8 cellular contexts compared by ENCODE assay signal in the genomic region with DNA sequence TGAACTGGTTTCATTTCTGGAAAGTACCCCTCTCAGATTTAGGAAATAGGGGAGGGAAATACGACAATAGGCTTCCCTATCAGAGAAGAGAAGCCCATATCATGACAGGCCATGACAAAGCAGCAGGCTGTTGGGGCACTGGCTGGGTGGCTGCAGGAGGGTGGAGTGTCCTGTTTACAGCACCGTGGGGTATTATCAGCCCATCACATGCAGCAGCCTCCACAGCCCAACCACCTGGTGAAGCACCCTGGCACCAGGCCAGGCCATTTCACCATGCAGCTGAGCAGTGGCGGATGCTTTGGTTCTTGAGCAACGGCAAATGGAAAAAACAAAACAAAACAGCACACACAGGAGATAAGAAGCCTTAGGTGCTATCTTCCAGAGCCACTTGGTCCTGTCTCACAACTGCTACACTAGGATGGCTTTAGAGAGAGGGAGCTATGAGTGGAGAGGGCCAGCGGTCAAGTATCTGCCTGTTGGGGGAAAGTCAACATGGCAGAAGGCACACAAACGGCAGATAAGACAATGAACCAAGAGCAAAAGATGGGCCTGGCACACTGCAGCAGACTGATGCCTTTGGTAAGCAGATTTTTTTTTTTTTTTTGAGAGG. TPM values are rescaled to one million over a fixed set of nuclear protein-coding genes. Genes with fewer than 3 reads are reported as not detected.
DNase-seq lines count a peak whose midpoint lies in the region; ATAC-seq and TF ChIP-seq lines count a peak whose summit lies in the region.

No MANE protein-coding gene starts in this region.

- no peaks in the 10 kb centered on the region for H3K9me2 ChIP-seq in hepatocyte (replicated peaks; ENCODE audit: insufficient read depth)
- no peaks in the 10 kb centered on the region for H3K9me2 ChIP-seq in PC-3 (replicated peaks; ENCODE audit: low read length)

- H3K4me3 Mint-ChIP-seq in neural progenitor cell = no peak overlapping the region

- no peaks in the 10 kb centered on the region for H3K36me3 ChIP-seq in hepatocyte (replicated peaks; ENCODE audit: insufficient read depth, low read depth)
- H3K36me3 ChIP-seq in neural progenitor cell = no peaks in the 10 kb centered on the region
- no peaks in the 10 kb centered on the region for H3K36me3 ChIP-seq in PC-3 (ENCODE audit: low read depth, low read length)

- peaks cover 12% of the 10 kb centered on the region for H3K79me2 ChIP-seq in hepatocyte
- H3K79me2 ChIP-seq in neural progenitor cell (ENCODE audit: low read depth) = peaks cover 33% of the 10 kb centered on the region
- no peaks in the 10 kb centered on the region for H3K79me2 ChIP-seq in PC-3 (ENCODE audit: low read length)

- H4K20me1 ChIP-seq in hepatocyte (ENCODE audit: insufficient read depth, poor library complexity, severe bottlenecking) (no peaks in the 10 kb centered on the region), neural progenitor cell (ENCODE audit: low read depth) (peaks cover 26% of the 10 kb centered on the region), PC-3 (ENCODE audit: low read length) (no peaks in the 10 kb centered on the region)

- no peaks in the 10 kb centered on the region for H3K27me3 Mint-ChIP-seq in neural progenitor cell (ENCODE audit: insufficient read depth, low read depth)

- H2AFZ ChIP-seq in hepatocyte = no peak overlapping the region
- H2AFZ ChIP-seq in neural progenitor cell (replicated peaks) = no peak overlapping the region
- no peak overlapping the region for H2AFZ ChIP-seq in PC-3 (ENCODE audit: low read length)

- TF ChIP-seq POLR2A in GM15510 (IDR thresholded peaks at IDR 0.05; ENCODE audit: borderline replicate concordance, extremely low read depth, insufficient read length) (peak; percentile 20), Raji (IDR thresholded peaks at IDR 0.05; ENCODE audit: insufficient read depth, low read depth, low read length) (peak; percentile 78)

- H3K4me3 ChIP-seq in hepatocyte (no peak overlapping the region), neural progenitor cell (no peak overlapping the region), PC-3 (ENCODE audit: low read length) (no peak overlapping the region)

- no peaks in the 10 kb centered on the region for H3K9me3 Mint-ChIP-seq in neural progenitor cell

- POLR2A ChIA-PET in PC-3 (lab: Charles Lee; ENCODE audit: unreplicated experiment) = no interaction called here

- peaks cover 2% of the 10 kb centered on the region for H3K36me3 Mint-ChIP-seq in neural progenitor cell

- TF ChIP-seq CTCF in hepatocyte (IDR thresholded peaks at IDR 0.05; ENCODE audit: poor library complexity) (no peak), neural progenitor cell (IDR thresholded peaks at IDR 0.05) (no peak), PC-3 (conservative IDR thresholded peaks at IDR 0.05; ENCODE audit: low read depth, low read length) (no peak)

- CTCF ChIA-PET in PC-3 (lab: Charles Lee) = no interaction called here

- no TSS peak for BruUV-seq in PC-3 (replicated peaks; lab: Mats Ljungman, UMichigan)

- H3K27ac ChIP-seq in hepatocyte (no peak overlapping the region), neural progenitor cell (no peak overlapping the region), PC-3 (ENCODE audit: low read length) (no peak overlapping the region)

- no peaks in the 10 kb centered on the region for H3K9me3 ChIP-seq in hepatocyte (ENCODE audit: low read depth)
- H3K9me3 ChIP-seq in neural progenitor cell (ENCODE audit: low read depth) = no peaks in the 10 kb centered on the region
- no peaks in the 10 kb centered on the region for H3K9me3 ChIP-seq in PC-3 (ENCODE audit: low read length)

- DNase-seq in HuH-7 (ENCODE audit: low spot score) (peak; percentile 23), hepatocyte (ENCODE audit: low spot score) (peak; percentile 70), neural progenitor cell (ENCODE audit: low spot score) (no peak), PC-3 (no peak)
- peak; percentile 95 for DNase-seq in activated effector memory CD4-positive, alpha-beta T cell treated with Interleukin-2 at 50 U/mL for 16 hours
- peak; percentile 56 to 96 (median 93) for DNase-seq in stimulated activated CD4-positive, alpha-beta T cell treated with anti-CD3 and anti-CD28 coated beads, TNF-alpha, amount 100 ng/mL, for 1 hour (ENCODE audit: low read depth in 3 of 3, low spot score in 1 of 3)

- H3K4me1 ChIP-seq in hepatocyte (ENCODE audit: insufficient read depth) = no peaks in the 10 kb centered on the region
- H3K4me1 ChIP-seq in neural progenitor cell = peaks cover 16% of the 10 kb centered on the region
- no peaks in the 10 kb centered on the region for H3K4me1 ChIP-seq in PC-3 (ENCODE audit: insufficient read depth, low read length)

- H3K4me1 Mint-ChIP-seq in neural progenitor cell = no peaks in the 10 kb centered on the region

- 76% methylated on average over 6 of the region's 6 CpGs for WGBS in hepatocyte (ENCODE audit: low lambda C conversion rate, missing lambda C conversion rate)

- intact Hi-C loops in PC-3 (cut with micrococcal nuclease) = no loop called here

- no peak overlapping the region for H3K4me2 ChIP-seq in hepatocyte
- no peak overlapping the region for H3K4me2 ChIP-seq in neural progenitor cell
- H3K4me2 ChIP-seq in PC-3 (ENCODE audit: low read length) = no peak overlapping the region

- peaks cover 22% of the 10 kb centered on the region for H3F3A ChIP-seq in neural progenitor cell (ENCODE audit: low read depth)
- H3F3A ChIP-seq in PC-3 (ENCODE audit: low read length, unreplicated experiment) = no peaks in the 10 kb centered on the region

- H3K27ac Mint-ChIP-seq in neural progenitor cell = no peak overlapping the region

- no peaks in the 10 kb centered on the region for H3K27me3 ChIP-seq in hepatocyte
- H3K27me3 ChIP-seq in neural progenitor cell = no peaks in the 10 kb centered on the region
- no peaks in the 10 kb centered on the region for H3K27me3 ChIP-seq in PC-3 (ENCODE audit: low read length)

- H3K9ac ChIP-seq in neural progenitor cell (no peak overlapping the region), PC-3 (ENCODE audit: low read length) (no peak overlapping the region)

- ATAC-seq in PC-3 = no peak

RNA-seq across cellular contexts. Expression of gene FAM117A, which starts 24.2 kb away (rescaled TPM):
- total RNA-seq in hepatocyte (14.9 and 18.7 TPM in 2 replicates), neural progenitor cell (ENCODE audit: low replicate concordance) (14.6 and 29.5 TPM in 2 replicates), PC-3 (2014; rRNA removed) (9.7 and 16.3 TPM in 2 replicates)
- polyA plus RNA-seq in hepatocyte = 27.9 and 29.1 TPM in 2 replicates

RNA-seq across cellular contexts. Expression of gene SLC35B1, which starts 32.0 kb away (rescaled TPM):
- total RNA-seq in hepatocyte (99.8 and 141 TPM in 2 replicates), neural progenitor cell (ENCODE audit: low replicate concordance) (52.7 and 62.1 TPM in 2 replicates), PC-3 (2014; rRNA removed) (199 and 211 TPM in 2 replicates)
- 98.1 and 113 TPM in 2 replicates for polyA plus RNA-seq in hepatocyte

RNA-seq across cellular contexts. Expression of gene KAT7, which starts 48.7 kb away (rescaled TPM):
- 23.2 and 30.1 TPM in 2 replicates for total RNA-seq in hepatocyte
- 20.8 and 21.4 TPM in 2 replicates for polyA plus RNA-seq in hepatocyte
- total RNA-seq in neural progenitor cell (ENCODE audit: low replicate concordance) = 125 and 139 TPM in 2 replicates
- 39.1 and 45.8 TPM in 2 replicates for total RNA-seq in PC-3 (2014; rRNA removed)

Comparison
In these comparisons a context has a peak if more than half of its experiments do, and no peak if none do; other contexts are left out.
1. DNase-seq: peak in HuH-7 (single experiment), activated effector memory CD4-positive, alpha-beta T cell treated with Interleukin-2 at 50 U/mL for 16 hours (single experiment), hepatocyte (single experiment) and stimulated activated CD4-positive, alpha-beta T cell treated with anti-CD3 and anti-CD28 coated beads, TNF-alpha, amount 100 ng/mL, for 1 hour (3 of 3); none in neural progenitor cell (single experiment) and PC-3 (single experiment).